Comparison of ENCODE assay signal across 1 cellular context in genomic region chr19:2061936-2062729, GRCh38.
TF ChIP-seq lines count a peak whose summit lies in the region.

No MANE protein-coding gene starts in this region.

TF ChIP-seq in HepG2, 621 proteins besides CTCF, POLR2A, EP300 and RAD21 (continued from another document and continues in another):
- TF ChIP-seq ZNF275 (CRISPR knock-in tag; IDR thresholded peaks at IDR 0.05; ENCODE audit: borderline replicate concordance) (no peak), ZNF383 (CRISPR knock-in tag; IDR thresholded peaks at IDR 0.05; ENCODE audit: borderline replicate concordance) (no peak), ZC3H4 (CRISPR knock-in tag; IDR thresholded peaks at IDR 0.05; ENCODE audit: borderline replicate concordance) (no peak; the same call in 1 of the 2 replicates), HCFC1 (IDR thresholded peaks at IDR 0.05; ENCODE audit: low read depth, low read length) (no peak), GABPB1 (CRISPR knock-in tag; IDR thresholded peaks at IDR 0.05) (no peak), ZBTB38 (CRISPR knock-in tag; IDR thresholded peaks at IDR 0.05) (no peak), ZBTB39 (CRISPR knock-in tag; IDR thresholded peaks at IDR 0.05) (no peak), TFDP1 (CRISPR knock-in tag; IDR thresholded peaks at IDR 0.05; ENCODE audit: borderline replicate concordance) (no peak), NBN (conservative IDR thresholded peaks at IDR 0.05) (no peak), ZSCAN22 (CRISPR knock-in tag; IDR thresholded peaks at IDR 0.05) (no peak), FOXP4 (CRISPR knock-in tag; IDR thresholded peaks at IDR 0.05) (no peak), SIX4 (CRISPR knock-in tag; IDR thresholded peaks at IDR 0.05) (no peak), MAZ (IDR thresholded peaks at IDR 0.05; ENCODE audit: borderline replicate concordance, low read depth, low read length) (no peak), MAZ (CRISPR knock-in tag; IDR thresholded peaks at IDR 0.05; ENCODE audit: low read depth) (no peak), ZSCAN21 (CRISPR knock-in tag; IDR thresholded peaks at IDR 0.05; ENCODE audit: borderline replicate concordance) (no peak), AGO1 (IDR thresholded peaks at IDR 0.05; ENCODE audit: low read depth, low read length, poor library complexity, severe bottlenecking) (peak; percentile 6), ZNF17 (CRISPR knock-in tag; IDR thresholded peaks at IDR 0.05) (no peak), HBP1 (CRISPR knock-in tag; IDR thresholded peaks at IDR 0.05; ENCODE audit: low read depth) (no peak), THAP8 (CRISPR knock-in tag; IDR thresholded peaks at IDR 0.05; ENCODE audit: borderline replicate concordance) (no peak), ZNF562 (CRISPR knock-in tag; IDR thresholded peaks at IDR 0.05; ENCODE audit: borderline replicate concordance) (no peak), FLYWCH1 (CRISPR knock-in tag; IDR thresholded peaks at IDR 0.05) (no peak), ZNF232 (CRISPR knock-in tag; IDR thresholded peaks at IDR 0.05; ENCODE audit: borderline replicate concordance) (no peak), SUZ12 (IDR thresholded peaks at IDR 0.05; ENCODE audit: low read depth, low read length) (no peak), ZNF33B (CRISPR knock-in tag; IDR thresholded peaks at IDR 0.05) (no peak), HNRNPUL1 (IDR thresholded peaks at IDR 0.05; ENCODE audit: low read depth, low read length) (no peak), NR2C2 (CRISPR knock-in tag; IDR thresholded peaks at IDR 0.05; ENCODE audit: borderline replicate concordance) (no peak; the same call in 1 of the 2 replicates), MAX (IDR thresholded peaks at IDR 0.05) (no peak), ZNF20 (CRISPR knock-in tag; IDR thresholded peaks at IDR 0.05) (peak; percentile 37; the same call in 1 of the 2 replicates), ZNF225 (CRISPR knock-in tag; IDR thresholded peaks at IDR 0.05) (0 out of 2 replicates have a peak, but pooled peaks have one; percentile 27), PHF20 (CRISPR knock-in tag; IDR thresholded peaks at IDR 0.05) (no peak), ZNF607 (CRISPR knock-in tag; IDR thresholded peaks at IDR 0.05; ENCODE audit: borderline replicate concordance) (no peak), AKAP8 (CRISPR knock-in tag; IDR thresholded peaks at IDR 0.05) (no peak), SOX13 (IDR thresholded peaks at IDR 0.05) (no peak), SOX13 (CRISPR knock-in tag; conservative IDR thresholded peaks at IDR 0.05 in 1 of 2, IDR thresholded peaks at IDR 0.05 in 1 of 2) (no peak), ZFY (CRISPR knock-in tag; IDR thresholded peaks at IDR 0.05) (peak; percentile 68), GFI1 (CRISPR knock-in tag; IDR thresholded peaks at IDR 0.05; ENCODE audit: borderline replicate concordance) (no peak), YY1 (IDR thresholded peaks at IDR 0.05; ENCODE audit: insufficient read depth, insufficient replicate concordance, low read depth, low read length) (no peak), HIC2 (CRISPR knock-in tag; IDR thresholded peaks at IDR 0.05; ENCODE audit: low read depth) (no peak), KAT2B (IDR thresholded peaks at IDR 0.05; ENCODE audit: borderline replicate concordance, low read depth, low read length) (no peak), USF2 (IDR thresholded peaks at IDR 0.05; ENCODE audit: low read depth, low read length) (no peak), USF2 (CRISPR knock-in tag; IDR thresholded peaks at IDR 0.05; ENCODE audit: borderline replicate concordance) (no peak), REST (IDR thresholded peaks at IDR 0.05; ENCODE audit: borderline replicate concordance in 1 of 2, low read depth in 1 of 2, low read length in 2 of 2) (no peak), ZSCAN25 (CRISPR knock-in tag; IDR thresholded peaks at IDR 0.05) (no peak), ARNTL (CRISPR knock-in tag; IDR thresholded peaks at IDR 0.05) (0 out of 2 replicates have a peak, but pooled peaks have one; percentile 17), STAT5B (CRISPR knock-in tag; IDR thresholded peaks at IDR 0.05) (0 out of 2 replicates have a peak, but pooled peaks have one; percentile 47), ZNF780A (CRISPR knock-in tag; IDR thresholded peaks at IDR 0.05) (no peak), POLR2AphosphoS5 (IDR thresholded peaks at IDR 0.05; ENCODE audit: low read depth, low read length) (no peak), SIN3B (IDR thresholded peaks at IDR 0.05; ENCODE audit: low read length) (no peak), GATAD1 (CRISPR knock-in tag; IDR thresholded peaks at IDR 0.05) (no peak), RBAK (CRISPR knock-in tag; IDR thresholded peaks at IDR 0.05) (no peak), ZNF496 (CRISPR knock-in tag; IDR thresholded peaks at IDR 0.05; ENCODE audit: insufficient replicate concordance) (no peak)
